9 cellular contexts compared by ENCODE assay signal in the genomic region with DNA sequence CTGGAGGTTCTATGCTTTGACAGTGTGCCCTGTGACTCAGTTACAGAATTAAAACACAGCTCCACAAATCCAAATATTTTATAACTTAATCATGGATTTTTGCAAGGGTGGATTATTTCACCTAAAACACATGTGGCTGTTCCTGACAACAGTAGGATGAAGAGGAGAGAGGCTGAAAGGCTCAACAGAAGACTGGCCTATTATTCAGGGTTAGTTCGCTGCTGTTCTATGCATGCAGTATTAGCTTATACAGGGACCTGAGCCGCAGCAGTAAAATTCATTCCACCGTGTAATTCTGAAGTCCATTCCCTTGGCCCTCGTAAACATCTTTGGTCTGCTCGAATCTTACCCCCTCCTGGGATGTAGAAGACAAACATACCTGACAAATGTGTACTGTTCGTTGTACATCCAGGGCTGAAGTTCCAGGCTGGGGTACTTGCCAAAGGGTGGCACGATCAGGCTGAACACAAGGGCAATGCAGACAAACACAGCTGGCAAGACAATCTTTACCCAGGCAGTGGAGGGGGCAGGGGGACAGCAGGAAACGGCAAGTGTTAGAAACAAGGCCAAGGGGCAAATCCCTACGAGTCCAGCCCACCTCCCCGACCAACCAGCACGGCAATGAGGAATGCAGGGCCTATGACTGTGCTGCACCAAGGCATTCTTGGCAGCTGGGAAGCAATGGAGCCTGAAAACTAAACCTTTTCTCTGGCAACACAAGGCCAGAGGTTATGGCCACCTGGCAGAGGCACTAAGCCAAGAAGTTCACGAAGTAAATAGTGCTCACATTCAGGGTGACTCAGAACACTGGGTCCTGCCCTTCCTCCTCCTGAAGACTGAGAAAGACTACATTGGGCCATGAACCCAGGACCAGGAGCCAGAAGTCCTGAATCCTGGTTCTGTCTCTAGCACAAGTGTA. TPM values are rescaled to one million over a fixed set of nuclear protein-coding genes. Genes with fewer than 3 reads are reported as not detected.
A peak's percentile ranks its signal among the peaks of the same experiment; 100 is the strongest.
DNase-seq lines count a peak whose midpoint lies in the region; ATAC-seq, FAIRE-seq and TF ChIP-seq lines count a peak whose summit lies in the region.
"Had no signal": no experiment of that assay in that cellular context is flagged by ENCODE, and none has a peak within 500 bp of the region (broad histone marks: within the 10 kb centered on the region; RNA-seq: fewer than 3 reads in every experiment).

No MANE protein-coding gene starts in this region.

- WGBS in A549 (ENCODE audit: missing lambda C conversion rate) = 22% methylated on average over 12 of the region's 12 CpGs

- H3K27me3 Mint-ChIP-seq in chondrocyte (ENCODE audit: low read depth) = no peaks in the 10 kb centered on the region

- peaks cover 20% of the 10 kb centered on the region for H3K4me1 ChIP-seq in A549

- TF ChIP-seq EP300 in A549 (IDR thresholded peaks at IDR 0.05) = no peak

- peak overlapping the region; percentile 48 to 70; a peak in 5 of 6 replicates for H3K27ac ChIP-seq in A549

- peak overlapping the region; percentile 22 for H3K27ac Mint-ChIP-seq in chondrocyte (ENCODE audit: unreplicated experiment)

- peak overlapping the region; percentile 68 for H3K4me2 ChIP-seq in A549

- TF ChIP-seq RAD21 in A549 (conservative IDR thresholded peaks at IDR 0.05 in 1 of 2, IDR thresholded peaks at IDR 0.05 in 1 of 2) = no peak

- DNase-seq in A549 (ENCODE audit: low read depth in 1 of 2, low spot score in 1 of 2) (peak; percentile 8 to 55), M059J (ENCODE audit: low read depth) (peak; percentile 94), chondrocyte (ENCODE audit: low spot score) (no peak), left lobe of liver (ENCODE audit: low spot score) (peak; percentile 90), ecto neural progenitor cell (ENCODE audit: low spot score) (no peak), SW480 (ENCODE audit: low spot score) (no peak), SW 1271 (lab: John Stamatoyannopoulos, UW) (no peak)
- no peak for DNase-seq in NK-92 treated with Interleukin-12 subunit alpha and Interleukin-12 subunit beta, amount 100 ng/mL, for 24 hours (lab: John Stamatoyannopoulos, UW)

- TF ChIP-seq CTCF in A549 (IDR thresholded peaks at IDR 0.05) (no peak), chondrocyte (IDR thresholded peaks at IDR 0.05) (no peak)

- H3K9me3 ChIP-seq in A549 = no peaks in the 10 kb centered on the region

- TF ChIP-seq POLR2A in A549 (IDR thresholded peaks at IDR 0.05; ENCODE audit: low read length) = no peak

- H3K4me3 Mint-ChIP-seq in chondrocyte (ENCODE audit: unreplicated experiment) = no peak overlapping the region

- ATAC-seq in A549 (peak; percentile 84 to 88), left lobe of liver (peak; percentile 85)

- H3K4me1 Mint-ChIP-seq in chondrocyte (ENCODE audit: low read depth) = peaks cover 12% of the 10 kb centered on the region

- H3K4me3 ChIP-seq in A549 = no peak overlapping the region

- no peak for FAIRE-seq in A549 (lab: Jason Lieb, UNC)
- FAIRE-seq: frontal cortex had no signal

- no peaks in the 10 kb centered on the region for H3K9me3 Mint-ChIP-seq in chondrocyte (ENCODE audit: low read depth)

- POLR2A ChIA-PET in A549 (lab: Yijun Ruan, JAX) = no interaction called here

- CTCF ChIA-PET in A549 (lab: Yijun Ruan, JAX) = interaction anchor here (1.2 to 1.7 kb wide), 3 partner anchors 9 to 603 kb away, joined by 3 to 4 read pairs (median 3); no protein-coding TSS in a partner anchor

- H3K36me3 Mint-ChIP-seq in chondrocyte (ENCODE audit: low read depth) = peaks cover 39% of the 10 kb centered on the region

TF ChIP-seq in A549, 52 proteins besides CTCF, POLR2A, EP300 and RAD21:
- TF ChIP-seq HDAC2 (IDR thresholded peaks at IDR 0.05) (no peak), HOXA7 (CRISPR knock-in tag; IDR thresholded peaks at IDR 0.05) (no peak), RARB (CRISPR knock-in tag; IDR thresholded peaks at IDR 0.05) (no peak), PHF8 (IDR thresholded peaks at IDR 0.05; ENCODE audit: borderline replicate concordance, low read depth) (no peak), FOSL2 (IDR thresholded peaks at IDR 0.05) (no peak), FOSL2 (CRISPR knock-in tag; IDR thresholded peaks at IDR 0.05) (peak; percentile 30; the same call in 1 of the 2 replicates), RFX5 (IDR thresholded peaks at IDR 0.05) (no peak), ZSCAN20 (CRISPR knock-in tag; IDR thresholded peaks at IDR 0.05) (no peak), KDM1A (IDR thresholded peaks at IDR 0.05; ENCODE audit: low read depth) (no peak), RNF2 (IDR thresholded peaks at IDR 0.05; ENCODE audit: borderline replicate concordance, low read depth) (no peak), FOSB (CRISPR knock-in tag; IDR thresholded peaks at IDR 0.05) (no peak), HOXB5 (CRISPR knock-in tag; IDR thresholded peaks at IDR 0.05) (no peak), JUN (IDR thresholded peaks at IDR 0.05) (peak in 1 of 2 experiments; percentile 43; a peak in 1 of 5 replicates), JUNB (IDR thresholded peaks at IDR 0.05) (peak; percentile 30; the same call in 1 of the 2 replicates), RCOR1 (IDR thresholded peaks at IDR 0.05; ENCODE audit: low read depth, low read length) (no peak), E2F6 (IDR thresholded peaks at IDR 0.05; ENCODE audit: borderline replicate concordance, low read depth) (no peak), ELK1 (IDR thresholded peaks at IDR 0.05; ENCODE audit: low read depth, low read length) (no peak), SREBF2 (IDR thresholded peaks at IDR 0.05) (no peak), TFCP2L1 (CRISPR knock-in tag; IDR thresholded peaks at IDR 0.05) (no peak), MAFK (IDR thresholded peaks at IDR 0.05; ENCODE audit: partially characterized antibody) (no peak)
- TF ChIP-seq, protein P1, sequence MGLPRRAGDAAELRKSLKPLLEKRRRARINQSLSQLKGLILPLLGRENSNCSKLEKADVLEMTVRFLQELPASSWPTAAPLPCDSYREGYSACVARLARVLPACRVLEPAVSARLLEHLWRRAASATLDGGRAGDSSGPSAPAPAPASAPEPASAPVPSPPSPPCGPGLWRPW (IDR thresholded peaks at IDR 0.05) = no peak

RNA-seq across cellular contexts. Expression of gene NIPSNAP3B, which starts 46.8 kb away (rescaled TPM):
- 2.9 and 3.4 TPM in 2 replicates for polyA plus RNA-seq in A549 (2011; rRNA removed)
- 0.38 and 0.62 TPM in 2 replicates for polyA plus RNA-seq in A549 (2012; cell fraction: cytosol; rRNA removed)
- polyA plus RNA-seq in A549 (2012; cell fraction: nucleus; rRNA removed) = 0.38 and 0.91 TPM in 2 replicates
- polyA plus RNA-seq in A549 (2017; fragmentation: RNase III; extraction: RNeasy Plus Mini Kit Qiagen cat#74134 plus additional on column Dnase treatment) = 1.00 to 2.0 TPM (median 1.7 TPM) in 3 replicates
- 0.73 and 1.2 TPM in 2 replicates for polyA minus RNA-seq in A549 (2011; rRNA and poly(A)+ RNA removed)
- 0.79 and 1.0 TPM in 2 replicates for total RNA-seq in M059J (2014; rRNA removed; shearing (Covaris generic))
- total RNA-seq in chondrocyte = 2.1 to 3.8 TPM (median 2.3 TPM) in 3 replicates
- 0.28 TPM for total RNA-seq in left lobe of liver

Comparison
In these comparisons a context has a peak if more than half of its experiments do, and no peak if none do; other contexts are left out.
1. DNase-seq: peak in A549 (2 of 2), M059J (single experiment) and left lobe of liver (single experiment); none in chondrocyte (single experiment), ecto neural progenitor cell (single experiment), NK-92 treated with Interleukin-12 subunit alpha and Interleukin-12 subunit beta, amount 100 ng/mL, for 24 hours (single experiment), SW480 (single experiment) and SW 1271 (0 of 2).